ENCODE assay signal across 8 cellular contexts in the genomic region with DNA sequence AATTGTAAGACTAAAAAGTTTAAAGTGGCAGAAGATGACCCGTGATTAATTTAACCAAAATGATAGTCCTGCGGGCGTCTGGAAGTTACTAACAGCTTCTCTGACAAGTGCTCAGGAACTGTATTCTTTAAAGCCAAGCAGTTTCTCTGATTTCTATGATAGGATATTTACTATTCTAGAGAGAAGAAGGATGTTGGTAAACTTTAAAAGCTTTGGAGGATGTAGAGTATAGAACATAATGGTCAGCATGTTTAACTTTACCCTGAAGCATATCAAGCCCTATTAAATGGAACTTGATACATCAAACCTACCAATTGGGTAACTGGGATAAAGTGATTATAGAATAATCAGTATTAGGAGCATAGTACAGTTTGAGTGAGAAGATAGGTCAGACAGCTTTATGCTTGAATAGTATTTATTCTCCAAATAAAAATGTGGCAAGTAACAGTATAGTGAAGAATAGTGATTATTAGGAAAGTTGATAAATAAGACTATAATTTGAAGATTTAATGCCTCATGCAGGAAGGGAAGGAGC. TPM values are rescaled to one million over a fixed set of nuclear protein-coding genes. Genes with fewer than 3 reads are reported as not detected.
A peak's percentile ranks its signal among the peaks of the same experiment; 100 is the strongest.
DNase-seq lines count a peak whose midpoint lies in the region; ATAC-seq and TF ChIP-seq lines count a peak whose summit lies in the region.

No MANE protein-coding gene starts in this region.

- intact Hi-C loops in dendritic cell treated with granulocyte-macrophage colony-stimulating factor and Interleukin-4, amounts not matched to agents 40 ng/mL and 50 ng/mL, for 4 days (cut with micrococcal nuclease) = loop anchor here (5.0 kb wide), 3 partner anchors 40 to 145 kb away; no protein-coding TSS in a partner anchor
- intact Hi-C loops in adrenal gland (cut with DNase I) = loop anchor here (5.0 to 10.0 kb wide), 2 partner anchors 122 to 145 kb away; no protein-coding TSS in a partner anchor

- H3K36me3 Mint-ChIP-seq in CD8-positive, alpha-beta memory T cell = peaks cover 0 to 14% (median 1%) of the 10 kb centered on the region in 3 donors
- peaks cover 27% of the 10 kb centered on the region for H3K36me3 Mint-ChIP-seq in dendritic cell treated with granulocyte-macrophage colony-stimulating factor and Interleukin-4, amounts not matched to agents 40 ng/mL and 50 ng/mL, for 4 days (ENCODE audit: low read depth)

- H3K9me3 Mint-ChIP-seq in CD8-positive, alpha-beta memory T cell = no peaks in the 10 kb centered on the region
- H3K9me3 Mint-ChIP-seq in dendritic cell treated with granulocyte-macrophage colony-stimulating factor and Interleukin-4, amounts not matched to agents 40 ng/mL and 50 ng/mL, for 4 days = no peaks in the 10 kb centered on the region

- POLR2A ChIA-PET in CD8-positive, alpha-beta memory T cell (lab: Charles Lee) = interaction anchor here (0.9 to 3.3 kb wide), 7 partner anchors 12 to 949 kb away, joined by 3 to 96 read pairs (median 7); partner anchors contain the start of gene SMIM20

- H3K36me3 ChIP-seq in CD8-positive, alpha-beta memory T cell (ENCODE audit: insufficient read depth, low read length) = no peaks in the 10 kb centered on the region
- H3K36me3 ChIP-seq in neuron (ENCODE audit: insufficient read depth, low read length) = no peaks in the 10 kb centered on the region
- H3K36me3 ChIP-seq in adrenal gland (replicated peaks in 1 of 2) = no peaks in the 10 kb centered on the region

- TF ChIP-seq POLR2A in NB4 (IDR thresholded peaks at IDR 0.05; ENCODE audit: extremely low read depth, insufficient read length) = no peak
- no peak for TF ChIP-seq POLR2A in adrenal gland (IDR thresholded peaks at IDR 0.05)

- CTCF ChIA-PET in CD8-positive, alpha-beta memory T cell (lab: Charles Lee) = interaction anchor here (1.0 to 6.5 kb wide), 5 partner anchors 23 to 147 kb away, joined by 3 to 51 read pairs (median 14); no protein-coding TSS in a partner anchor

- H3K4me3 ChIP-seq in CD8-positive, alpha-beta memory T cell (ENCODE audit: low read length) = peak overlapping the region; percentile 74
- H3K4me3 ChIP-seq in NB4 (ENCODE audit: low read depth, low read length) (peak overlapping the region; percentile 84), neuron (ENCODE audit: low read length) (peak overlapping the region; percentile 82), adrenal gland (peak overlapping the region in 1 of 4 donors; percentile 98)

- H3K4me1 ChIP-seq in CD8-positive, alpha-beta memory T cell (ENCODE audit: insufficient read depth, low read length) = peaks cover 69% of the 10 kb centered on the region
- H3K4me1 ChIP-seq in neuron (ENCODE audit: insufficient read depth, low read length) (peaks cover 32% of the 10 kb centered on the region), adrenal gland (replicated peaks in 1 of 2) (peaks cover 18 to 70% of the 10 kb centered on the region in 2 donors)

- peak overlapping the region; percentile 91 to 99 (median 98) for H3K27ac Mint-ChIP-seq in CD8-positive, alpha-beta memory T cell
- peak overlapping the region; percentile 94 for H3K27ac Mint-ChIP-seq in dendritic cell treated with granulocyte-macrophage colony-stimulating factor and Interleukin-4, amounts not matched to agents 40 ng/mL and 50 ng/mL, for 4 days

- 4 to 12% (median 6%) methylated on average over 3 of the region's 3 CpGs for WGBS in adrenal gland, 4 donors

- no peaks in the 10 kb centered on the region for H3K9me3 ChIP-seq in CD8-positive, alpha-beta memory T cell (ENCODE audit: low read length)
- H3K9me3 ChIP-seq in neuron (ENCODE audit: low read length) (no peaks in the 10 kb centered on the region), adrenal gland (replicated peaks in 1 of 3) (no peaks in the 10 kb centered on the region)

- peak overlapping the region; percentile 94 for H2AFZ ChIP-seq in neuron (ENCODE audit: low read depth, low read length)

- H3K4me1 Mint-ChIP-seq in CD8-positive, alpha-beta memory T cell = peaks cover 69 to 81% (median 78%) of the 10 kb centered on the region in 3 donors
- peaks cover 57% of the 10 kb centered on the region for H3K4me1 Mint-ChIP-seq in dendritic cell treated with granulocyte-macrophage colony-stimulating factor and Interleukin-4, amounts not matched to agents 40 ng/mL and 50 ng/mL, for 4 days (ENCODE audit: low read depth)

- peak overlapping the region; percentile 90 to 99 (median 96) for H3K4me3 Mint-ChIP-seq in CD8-positive, alpha-beta memory T cell
- H3K4me3 Mint-ChIP-seq in dendritic cell treated with granulocyte-macrophage colony-stimulating factor and Interleukin-4, amounts not matched to agents 40 ng/mL and 50 ng/mL, for 4 days = peak overlapping the region; percentile 69

- DNase-seq in CD8-positive, alpha-beta memory T cell = no peak
- no peak for DNase-seq in NB4 (ENCODE audit: low read depth)
- no peak for DNase-seq in middle frontal gyrus (ENCODE audit: extremely low spot score, low spot score)
- DNase-seq in adrenal gland = no peak
- no peak for DNase-seq in AG08395 (ENCODE audit: low spot score)

- no peaks in the 10 kb centered on the region for H3K27me3 ChIP-seq in CD8-positive, alpha-beta memory T cell (ENCODE audit: insufficient read depth, low read length, poor library complexity, severe bottlenecking)
- H3K27me3 ChIP-seq in neuron (ENCODE audit: insufficient read depth, low read length) = no peaks in the 10 kb centered on the region
- H3K27me3 ChIP-seq in adrenal gland = no peaks in the 10 kb centered on the region

- peaks cover 0 to 3% of the 10 kb centered on the region in 2 donors for H3K27me3 Mint-ChIP-seq in CD8-positive, alpha-beta memory T cell
- H3K27me3 Mint-ChIP-seq in dendritic cell treated with granulocyte-macrophage colony-stimulating factor and Interleukin-4, amounts not matched to agents 40 ng/mL and 50 ng/mL, for 4 days = no peaks in the 10 kb centered on the region

- TF ChIP-seq CTCF in NB4 (IDR thresholded peaks at IDR 0.05; ENCODE audit: low read depth, low read length) = no peak
- no peak for TF ChIP-seq CTCF in adrenal gland (IDR thresholded peaks at IDR 0.05)

- peak overlapping the region; percentile 79 for H3K27ac ChIP-seq in CD8-positive, alpha-beta memory T cell (ENCODE audit: low read depth, low read length)
- H3K27ac ChIP-seq in adrenal gland = peak overlapping the region in 2 of 5 donors; percentile 92 to 94

- ATAC-seq in GM21360 (IDR thresholded peaks at IDR 0.05; ENCODE audit: unreplicated experiment) = no peak

RNA-seq across cellular contexts. Expression of gene STIM2, which starts 1.8 kb away (rescaled TPM):
- 10 to 100 TPM; 47.8 to 51.0 TPM for total RNA-seq in CD8-positive, alpha-beta memory T cell
- 41.4 TPM for polyA plus RNA-seq in CD8-positive, alpha-beta memory T cell
- 10 to 100 TPM in 7 of 8 donors, 1 to 10 TPM in 1; 7.5 to 21.4 (median 17.3) TPM for total RNA-seq in adrenal gland
- polyA plus RNA-seq in adrenal gland = 10 to 100 TPM; 11.0 to 12.7 (median 11.7) TPM
